Comparison of ENCODE assay signal across 1 cellular context in the genomic region with DNA sequence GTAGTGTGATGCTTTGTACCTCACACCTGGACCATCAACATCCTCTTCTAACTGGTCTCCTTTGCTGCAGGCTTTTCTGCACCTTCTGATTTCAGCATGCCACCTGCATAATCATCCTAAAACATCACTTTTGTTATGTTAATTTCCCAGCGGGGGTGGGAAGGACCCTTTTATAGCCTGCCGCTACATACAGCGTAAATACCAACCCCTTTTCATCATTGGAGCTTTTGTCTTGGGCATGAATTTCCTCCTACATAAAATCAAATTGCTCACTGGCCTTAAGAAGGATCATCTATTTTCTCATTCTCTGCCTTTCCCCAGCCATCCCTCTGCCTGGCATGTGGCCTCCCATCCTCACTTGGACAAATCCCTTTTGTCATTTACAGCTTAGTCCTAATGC.
TF ChIP-seq lines count a peak whose summit lies in the region.

No MANE protein-coding gene starts in this region.

TF ChIP-seq in GM23338, 12 proteins besides CTCF, POLR2A, EP300 and RAD21 (continued from another document):
- TF ChIP-seq, protein P1, sequence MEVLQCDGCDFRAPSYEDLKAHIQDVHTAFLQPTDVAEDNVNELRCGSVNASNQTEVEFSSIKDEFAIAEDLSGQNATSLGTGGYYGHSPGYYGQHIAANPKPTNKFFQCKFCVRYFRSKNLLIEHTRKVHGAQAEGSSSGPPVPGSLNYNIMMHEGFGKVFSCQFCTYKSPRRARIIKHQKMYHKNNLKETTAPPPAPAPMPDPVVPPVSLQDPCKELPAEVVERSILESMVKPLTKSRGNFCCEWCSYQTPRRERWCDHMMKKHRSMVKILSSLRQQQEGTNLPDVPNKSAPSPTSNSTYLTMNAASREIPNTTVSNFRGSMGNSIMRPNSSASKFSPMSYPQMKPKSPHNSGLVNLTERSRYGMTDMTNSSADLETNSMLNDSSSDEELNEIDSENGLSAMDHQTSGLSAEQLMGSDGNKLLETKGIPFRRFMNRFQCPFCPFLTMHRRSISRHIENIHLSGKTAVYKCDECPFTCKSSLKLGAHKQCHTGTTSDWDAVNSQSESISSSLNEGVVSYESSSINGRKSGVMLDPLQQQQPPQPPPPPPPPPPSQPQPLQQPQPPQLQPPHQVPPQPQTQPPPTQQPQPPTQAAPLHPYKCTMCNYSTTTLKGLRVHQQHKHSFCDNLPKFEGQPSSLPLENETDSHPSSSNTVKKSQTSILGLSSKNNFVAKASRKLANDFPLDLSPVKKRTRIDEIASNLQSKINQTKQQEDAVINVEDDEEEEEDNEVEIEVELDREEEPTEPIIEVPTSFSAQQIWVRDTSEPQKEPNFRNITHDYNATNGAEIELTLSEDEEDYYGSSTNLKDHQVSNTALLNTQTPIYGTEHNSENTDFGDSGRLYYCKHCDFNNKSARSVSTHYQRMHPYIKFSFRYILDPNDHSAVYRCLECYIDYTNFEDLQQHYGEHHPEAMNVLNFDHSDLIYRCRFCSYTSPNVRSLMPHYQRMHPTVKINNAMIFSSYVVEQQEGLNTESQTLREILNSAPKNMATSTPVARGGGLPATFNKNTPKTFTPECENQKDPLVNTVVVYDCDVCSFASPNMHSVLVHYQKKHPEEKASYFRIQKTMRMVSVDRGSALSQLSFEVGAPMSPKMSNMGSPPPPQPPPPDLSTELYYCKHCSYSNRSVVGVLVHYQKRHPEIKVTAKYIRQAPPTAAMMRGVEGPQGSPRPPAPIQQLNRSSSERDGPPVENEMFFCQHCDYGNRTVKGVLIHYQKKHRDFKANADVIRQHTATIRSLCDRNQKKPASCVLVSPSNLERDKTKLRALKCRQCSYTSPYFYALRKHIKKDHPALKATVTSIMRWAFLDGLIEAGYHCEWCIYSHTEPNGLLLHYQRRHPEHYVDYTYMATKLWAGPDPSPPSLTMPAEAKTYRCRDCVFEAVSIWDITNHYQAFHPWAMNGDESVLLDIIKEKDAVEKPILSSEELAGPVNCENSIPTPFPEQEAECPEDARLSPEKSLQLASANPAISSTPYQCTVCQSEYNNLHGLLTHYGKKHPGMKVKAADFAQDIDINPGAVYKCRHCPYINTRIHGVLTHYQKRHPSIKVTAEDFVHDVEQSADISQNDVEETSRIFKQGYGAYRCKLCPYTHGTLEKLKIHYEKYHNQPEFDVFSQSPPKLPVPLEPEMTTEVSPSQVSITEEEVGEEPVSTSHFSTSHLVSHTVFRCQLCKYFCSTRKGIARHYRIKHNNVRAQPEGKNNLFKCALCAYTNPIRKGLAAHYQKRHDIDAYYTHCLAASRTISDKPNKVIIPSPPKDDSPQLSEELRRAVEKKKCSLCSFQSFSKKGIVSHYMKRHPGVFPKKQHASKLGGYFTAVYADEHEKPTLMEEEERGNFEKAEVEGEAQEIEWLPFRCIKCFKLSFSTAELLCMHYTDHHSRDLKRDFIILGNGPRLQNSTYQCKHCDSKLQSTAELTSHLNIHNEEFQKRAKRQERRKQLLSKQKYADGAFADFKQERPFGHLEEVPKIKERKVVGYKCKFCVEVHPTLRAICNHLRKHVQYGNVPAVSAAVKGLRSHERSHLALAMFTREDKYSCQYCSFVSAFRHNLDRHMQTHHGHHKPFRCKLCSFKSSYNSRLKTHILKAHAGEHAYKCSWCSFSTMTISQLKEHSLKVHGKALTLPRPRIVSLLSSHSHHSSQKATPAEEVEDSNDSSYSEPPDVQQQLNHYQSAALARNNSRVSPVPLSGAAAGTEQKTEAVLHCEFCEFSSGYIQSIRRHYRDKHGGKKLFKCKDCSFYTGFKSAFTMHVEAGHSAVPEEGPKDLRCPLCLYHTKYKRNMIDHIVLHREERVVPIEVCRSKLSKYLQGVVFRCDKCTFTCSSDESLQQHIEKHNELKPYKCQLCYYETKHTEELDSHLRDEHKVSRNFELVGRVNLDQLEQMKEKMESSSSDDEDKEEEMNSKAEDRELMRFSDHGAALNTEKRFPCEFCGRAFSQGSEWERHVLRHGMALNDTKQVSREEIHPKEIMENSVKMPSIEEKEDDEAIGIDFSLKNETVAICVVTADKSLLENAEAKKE (CRISPR knock-in tag; IDR thresholded peaks at IDR 0.05), result peak; percentile 99
- TF ChIP-seq ZNF114 (CRISPR knock-in tag; IDR thresholded peaks at IDR 0.05) (peak; percentile 75), JUNB (IDR thresholded peaks at IDR 0.05; ENCODE audit: unreplicated experiment) (no peak)
